ENCODE assay signal across 12 cellular contexts in the genomic region with DNA sequence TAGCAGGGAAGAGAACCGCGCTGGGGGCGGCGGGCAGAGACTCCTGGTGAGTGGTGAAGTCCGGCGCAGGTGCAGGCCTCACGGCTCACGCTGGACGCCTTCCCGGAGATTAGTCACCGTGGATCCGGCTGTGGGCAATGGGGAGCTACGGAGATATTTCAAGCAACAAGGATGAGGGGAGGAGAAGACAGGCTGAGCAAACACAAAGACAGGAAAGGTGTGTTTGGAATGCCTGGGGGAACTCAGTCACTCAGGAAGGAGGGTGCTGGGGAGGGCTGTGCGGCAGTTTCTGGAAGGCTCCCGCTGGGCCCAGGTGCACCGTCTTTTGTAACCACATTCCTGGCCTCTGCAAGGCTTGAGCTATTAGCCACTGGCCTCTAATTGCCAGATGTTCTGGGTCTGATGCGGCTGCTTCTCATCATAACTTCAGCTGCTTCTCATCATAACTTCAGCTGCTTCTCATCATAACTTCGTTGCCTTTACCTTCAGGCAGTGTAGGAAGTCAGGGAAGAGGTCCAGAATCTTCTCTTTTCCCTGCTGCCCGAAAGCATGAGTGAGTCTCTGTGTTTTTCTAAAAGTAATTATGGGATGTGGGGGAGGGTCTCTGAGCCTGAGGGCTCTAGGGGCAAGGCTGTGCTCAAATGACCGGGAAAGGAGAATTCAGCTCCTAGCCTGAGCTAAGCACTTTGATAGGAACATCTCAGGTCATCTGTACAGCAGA.
DNase-seq lines count a peak whose midpoint lies in the region; ATAC-seq and TF ChIP-seq lines count a peak whose summit lies in the region.
"Had no signal": no experiment of that assay in that cellular context is flagged by ENCODE, and none has a peak within 500 bp of the region (broad histone marks: within the 10 kb centered on the region; RNA-seq: fewer than 3 reads in every experiment).

No MANE protein-coding gene starts in this region.

- H3K36me3 Mint-ChIP-seq in HFFc6 (ENCODE audit: low read depth) (peaks cover 19% of the 10 kb centered on the region), WTC11 (peaks cover 57% of the 10 kb centered on the region), CD14-positive monocyte (no peaks in the 10 kb centered on the region)

- peaks cover 5% of the 10 kb centered on the region for H3K27me3 Mint-ChIP-seq in HFFc6 (ENCODE audit: insufficient read depth)
- H3K27me3 Mint-ChIP-seq in WTC11 (ENCODE audit: low read depth) = no peaks in the 10 kb centered on the region; the same call in 1 of the 2 replicates
- peaks cover 0 to 6% (median 2%) of the 10 kb centered on the region in 3 donors for H3K27me3 Mint-ChIP-seq in CD14-positive monocyte (ENCODE audit: low read depth in 3 of 3)
- H3K27me3 Mint-ChIP-seq: effector memory CD8-positive, alpha-beta T cell had no signal

- no peaks in the 10 kb centered on the region for H3K9me3 ChIP-seq in iPS DF 6.9 (ENCODE audit: control insufficient read depth, insufficient read depth, low read length)
- no peaks in the 10 kb centered on the region for H3K9me3 ChIP-seq in sigmoid colon

- intact Hi-C loops in sigmoid colon (cut with DNase I) (no loop called here), CD14-positive monocyte (cut with micrococcal nuclease) (no loop called here)

- no peaks in the 10 kb centered on the region for H3K27me3 ChIP-seq in iPS DF 6.9 (ENCODE audit: control insufficient read depth, insufficient read depth, low read length)
- no peaks in the 10 kb centered on the region for H3K27me3 ChIP-seq in sigmoid colon

- ATAC-seq in WTC11 (peak; percentile 93), GM18505 (IDR thresholded peaks at IDR 0.05; ENCODE audit: unreplicated experiment) (no peak), GM18867 (IDR thresholded peaks at IDR 0.05; ENCODE audit: unreplicated experiment) (no peak)
- ATAC-seq: effector memory CD8-positive, alpha-beta T cell had no signal

- TF ChIP-seq CTCF in HFFc6 (IDR thresholded peaks at IDR 0.05) (no peak), WTC11 (IDR thresholded peaks at IDR 0.05) (no peak), sigmoid colon (IDR thresholded peaks at IDR 0.05) (no peak), CD14-positive monocyte (IDR thresholded peaks at IDR 0.05) (no peak)

- peak in 1 of 4 donors; percentile 55 for TF ChIP-seq EP300 in sigmoid colon (IDR thresholded peaks at IDR 0.05)

- no peaks in the 10 kb centered on the region for H3K9me3 Mint-ChIP-seq in HFFc6
- H3K9me3 Mint-ChIP-seq in WTC11 = peaks cover 35% of the 10 kb centered on the region
- H3K9me3 Mint-ChIP-seq in CD14-positive monocyte = peaks cover 0 to 22% (median 5%) of the 10 kb centered on the region in 7 donors

- CTCF ChIA-PET in WTC11 (lab: Charles Lee) = interaction anchor here (0.7 to 3.1 kb wide), 15 partner anchors 12 to 379 kb away, joined by 3 to 35 read pairs (median 4); no protein-coding TSS in a partner anchor

- TF ChIP-seq POLR2A in sigmoid colon (IDR thresholded peaks at IDR 0.05) (no peak), GM18505 (IDR thresholded peaks at IDR 0.05; ENCODE audit: borderline replicate concordance, extremely low read depth, insufficient read depth, insufficient read length) (no peak)

- no CpG with 5 or more reads among the region's 20 CpGs for WGBS in iPS DF 6.9 (ENCODE audit: insufficient coverage, insufficient read length)
- WGBS in sigmoid colon, 2 donors = 64 to 80% methylated on average over 20 of the region's 20 CpGs

- DNase-seq in HFFc6 = peak; percentile 54
- DNase-seq in WTC11 (ENCODE audit: low spot score) = peak; percentile 89
- peak; percentile 92 for DNase-seq in iPS DF 6.9 (ENCODE audit: low read depth, low spot score)
- DNase-seq in sigmoid colon = peak; percentile 81
- DNase-seq in NCI-H2196 (lab: John Stamatoyannopoulos, UW; ENCODE audit: unreplicated experiment) = no peak
- DNase-seq in CD14-positive monocyte (ENCODE audit: low spot score) = no peak
- DNase-seq: activated CD4-positive, alpha-beta T cell treated with anti-CD3 and anti-CD28 coated beads for 48 hours; effector memory CD8-positive, alpha-beta T cell; KBM-7; stimulated activated CD4-positive, alpha-beta T cell treated with anti-CD3 and anti-CD28 coated beads, Interleukin-4, amount 100 ng/mL, for 4 hours had no signal

- H3K4me1 ChIP-seq in iPS DF 6.9 (ENCODE audit: control insufficient read depth, insufficient read depth, low read length) (peaks cover 3% of the 10 kb centered on the region; the same call in 1 of the 2 replicates), sigmoid colon (peaks cover 0 to 30% (median 25%) of the 10 kb centered on the region in 4 donors)

- H3K4me3 Mint-ChIP-seq in HFFc6 (peak overlapping the region; percentile 27), WTC11 (peak overlapping the region; percentile 60), CD14-positive monocyte (no peak overlapping the region)
- H3K4me3 Mint-ChIP-seq: effector memory CD8-positive, alpha-beta T cell had no signal

- H3K4me1 Mint-ChIP-seq in HFFc6 (ENCODE audit: low read depth) (peaks cover 37% of the 10 kb centered on the region), WTC11 (peaks cover 50% of the 10 kb centered on the region), CD14-positive monocyte (no peaks in the 10 kb centered on the region)

- H3K27ac Mint-ChIP-seq in HFFc6 (peak overlapping the region; percentile 55), WTC11 (peak overlapping the region; percentile 100), CD14-positive monocyte (no peak overlapping the region)
- H3K27ac Mint-ChIP-seq: effector memory CD8-positive, alpha-beta T cell had no signal

- H3K4me3 ChIP-seq in iPS DF 6.9 (ENCODE audit: low read length) = peak overlapping the region; percentile 30; the same call in 1 of the 2 replicates
- no peak overlapping the region for H3K4me3 ChIP-seq in sigmoid colon

- H3K36me3 ChIP-seq in iPS DF 6.9 (ENCODE audit: control insufficient read depth, insufficient read depth, low read length) = no peaks in the 10 kb centered on the region
- peaks cover 0 to 7% (median 0%) of the 10 kb centered on the region in 4 donors for H3K36me3 ChIP-seq in sigmoid colon

- POLR2A ChIA-PET in WTC11 (lab: Charles Lee) = interaction anchor here (0.6 to 2.5 kb wide), 15 partner anchors 11 to 707 kb away, joined by 3 to 12 read pairs (median 4); no protein-coding TSS in a partner anchor

- H3K27ac ChIP-seq in iPS DF 6.9 (ENCODE audit: low read length) = peak overlapping the region; percentile 82
- H3K27ac ChIP-seq in sigmoid colon = peak overlapping the region in 3 of 4 donors; percentile 40 to 62 (median 61)

TF ChIP-seq in WTC11, 78 proteins besides CTCF, POLR2A, EP300 and RAD21 (continues in another document):
- TF ChIP-seq, protein P1, sequence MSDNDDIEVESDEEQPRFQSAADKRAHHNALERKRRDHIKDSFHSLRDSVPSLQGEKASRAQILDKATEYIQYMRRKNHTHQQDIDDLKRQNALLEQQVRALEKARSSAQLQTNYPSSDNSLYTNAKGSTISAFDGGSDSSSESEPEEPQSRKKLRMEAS (CRISPR knock-in tag; IDR thresholded peaks at IDR 0.05) = 0 out of 2 replicates have a peak, but pooled peaks have one; percentile 36
- 0 out of 2 replicates have a peak, but pooled peaks have one; percentile 27 for TF ChIP-seq ZBTB21 (CRISPR knock-in tag; IDR thresholded peaks at IDR 0.05; ENCODE audit: borderline replicate concordance)
- TF ChIP-seq, protein P2, sequence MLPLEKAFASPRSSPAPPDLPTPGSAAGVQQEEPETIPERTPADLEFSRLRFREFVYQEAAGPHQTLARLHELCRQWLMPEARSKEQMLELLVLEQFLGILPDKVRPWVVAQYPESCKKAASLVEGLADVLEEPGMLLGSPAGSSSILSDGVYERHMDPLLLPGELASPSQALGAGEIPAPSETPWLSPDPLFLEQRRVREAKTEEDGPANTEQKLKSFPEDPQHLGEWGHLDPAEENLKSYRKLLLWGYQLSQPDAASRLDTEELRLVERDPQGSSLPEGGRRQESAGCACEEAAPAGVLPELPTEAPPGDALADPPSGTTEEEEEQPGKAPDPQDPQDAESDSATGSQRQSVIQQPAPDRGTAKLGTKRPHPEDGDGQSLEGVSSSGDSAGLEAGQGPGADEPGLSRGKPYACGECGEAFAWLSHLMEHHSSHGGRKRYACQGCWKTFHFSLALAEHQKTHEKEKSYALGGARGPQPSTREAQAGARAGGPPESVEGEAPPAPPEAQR (CRISPR knock-in tag; IDR thresholded peaks at IDR 0.05) = no peak
- TF ChIP-seq EMX1 (CRISPR knock-in tag; IDR thresholded peaks at IDR 0.05) = 0 out of 2 replicates have a peak, but pooled peaks have one; percentile 68
- 0 out of 2 replicates have a peak, but pooled peaks have one; percentile 39 for TF ChIP-seq TEAD4 (CRISPR knock-in tag; IDR thresholded peaks at IDR 0.05)
- peak; percentile 32; the same call in 1 of the 2 replicates for TF ChIP-seq FOXP1 (CRISPR knock-in tag; IDR thresholded peaks at IDR 0.05; ENCODE audit: borderline replicate concordance)
- TF ChIP-seq ESRRA (CRISPR knock-in tag; IDR thresholded peaks at IDR 0.05; ENCODE audit: borderline replicate concordance) = no peak
- TF ChIP-seq GTF2I (CRISPR knock-in tag; conservative IDR thresholded peaks at IDR 0.05) = peak; percentile 68
- TF ChIP-seq PREB (CRISPR knock-in tag; IDR thresholded peaks at IDR 0.05; ENCODE audit: borderline replicate concordance) = no peak
- 0 out of 2 replicates have a peak, but pooled peaks have one; percentile 57 for TF ChIP-seq FOXK1 (CRISPR knock-in tag; IDR thresholded peaks at IDR 0.05)
- TF ChIP-seq SMAD3 (CRISPR knock-in tag; IDR thresholded peaks at IDR 0.05; ENCODE audit: borderline replicate concordance) = 0 out of 2 replicates have a peak, but pooled peaks have one; percentile 70
- TF ChIP-seq MXD4 (CRISPR knock-in tag; IDR thresholded peaks at IDR 0.05; ENCODE audit: borderline replicate concordance) = 0 out of 2 replicates have a peak, but pooled peaks have one; percentile 5
- no peak for TF ChIP-seq USF1 (CRISPR knock-in tag; IDR thresholded peaks at IDR 0.05)

Comparison
In these comparisons a context has a peak if more than half of its experiments do, and no peak if none do; other contexts are left out.
1. DNase-seq: peak in HFFc6 (single experiment), WTC11 (single experiment), iPS DF 6.9 (single experiment) and sigmoid colon (single experiment); none in NCI-H2196 (single experiment) and CD14-positive monocyte (single experiment).
2. H3K27ac Mint-ChIP-seq: peak in HFFc6 (single experiment) and WTC11 (single experiment); none in CD14-positive monocyte (0 of 7).
3. H3K4me3 Mint-ChIP-seq: peak in HFFc6 (single experiment) and WTC11 (single experiment); none in CD14-positive monocyte (0 of 2).